In genomic region chr3:140950154-140950553, GRCh38 we compare ENCODE assay signal across 24 cellular contexts.
"Had no signal": no experiment of that assay in that cellular context is flagged by ENCODE, and none has a peak within 500 bp of the region (broad histone marks: within the 10 kb centered on the region; RNA-seq: fewer than 3 reads in every experiment).

No MANE protein-coding gene starts in this region.

- H3K27ac ChIP-seq: colonic mucosa, dorsolateral prefrontal cortex, esophagus squamous epithelium, heart right ventricle, psoas muscle, transverse colon, vagina had no signal

- H3K27ac Mint-ChIP-seq: activated naive CD8-positive, alpha-beta T cell treated with anti-CD3 and anti-CD28 coated beads for 36 hours; stimulated activated effector memory CD8-positive, alpha-beta T cell treated with anti-CD3 and anti-CD28 coated beads, Interleukin-12 subunit alpha, Interleukin-12 subunit beta, amount 100 ng/mL, for 72 hours; stimulated activated naive CD8-positive, alpha-beta T cell treated with anti-CD3 and anti-CD28 coated beads, Interleukin-15, amount 100 ng/mL, for 72 hours; T-helper 2 cell treated with Interferon-gamma antibody and Interleukin-4, amounts not matched to agents 5 μg/mL and 100 μg/mL, for 36 hours had no signal

- H3K4me3 ChIP-seq: colonic mucosa, dorsolateral prefrontal cortex, esophagus squamous epithelium, heart right ventricle, psoas muscle, transverse colon, vagina had no signal

- H3K9me3 Mint-ChIP-seq: activated naive CD8-positive, alpha-beta T cell treated with anti-CD3 and anti-CD28 coated beads for 36 hours; activated T-cell treated with anti-CD3 and anti-CD28 coated beads, Interleukin-2, amount 50 U/mL, for 4 hours; mesothelial cell of epicardium; naive thymus-derived CD8-positive, alpha-beta T cell; stimulated activated effector memory CD8-positive, alpha-beta T cell treated with anti-CD3 and anti-CD28 coated beads, Interleukin-12 subunit alpha, Interleukin-12 subunit beta, amount 100 ng/mL, for 72 hours; stimulated activated naive CD8-positive, alpha-beta T cell treated with anti-CD3 and anti-CD28 coated beads, Interleukin-15, amount 100 ng/mL, for 72 hours; T-helper 2 cell treated with Interferon-gamma antibody and Interleukin-4, amounts not matched to agents 5 μg/mL and 100 μg/mL, for 36 hours had no signal

- ATAC-seq: activated T-cell treated with anti-CD3 and anti-CD28 coated beads, Interleukin-2, amount 50 U/mL, for 4 hours; heart right ventricle; left lobe of liver; naive thymus-derived CD8-positive, alpha-beta T cell; psoas muscle; stimulated activated effector memory CD8-positive, alpha-beta T cell treated with anti-CD3 and anti-CD28 coated beads, Interleukin-12 subunit alpha, Interleukin-12 subunit beta, amount 100 ng/mL, for 72 hours; stimulated activated naive CD8-positive, alpha-beta T cell treated with anti-CD3 and anti-CD28 coated beads, Interleukin-15, amount 100 ng/mL, for 72 hours had no signal

- H3K36me3 ChIP-seq: colonic mucosa, esophagus squamous epithelium, heart right ventricle, transverse colon, vagina had no signal

- DNase-seq: activated CD4-positive, alpha-beta T cell treated with anti-CD3 and anti-CD28 coated beads for 1 hour; activated CD4-positive, alpha-beta T cell treated with anti-CD3 and anti-CD28 coated beads, Interleukin-2, amount 50 U/mL, for 4 hours; activated CD8-positive, alpha-beta memory T cell treated with anti-CD3 and anti-CD28 coated beads for 24 hours; activated CD8-positive, alpha-beta memory T cell treated with anti-CD3 and anti-CD28 coated beads, Interleukin-2, amount 50 U/mL, for 4 hours; activated naive CD4-positive, alpha-beta T cell treated with Interleukin-2 at 50 U/mL for 16 hours; activated naive CD8-positive, alpha-beta T cell treated with anti-CD3 and anti-CD28 coated beads for 36 hours; activated T-cell treated with anti-CD3 and anti-CD28 coated beads, Interleukin-2, amount 50 U/mL, for 4 hours; colonic mucosa; dorsolateral prefrontal cortex; esophagus squamous epithelium; heart right ventricle; naive thymus-derived CD8-positive, alpha-beta T cell; psoas muscle; right cardiac atrium; small intestine; stimulated activated CD4-positive, alpha-beta T cell treated with anti-CD3 and anti-CD28 coated beads, Interleukin-2, amount 100 ng/mL, for 24 hours; stimulated activated naive CD8-positive, alpha-beta T cell treated with anti-CD3 and anti-CD28 coated beads, Interleukin-15, amount 100 ng/mL, for 72 hours; SW 1271; transverse colon had no signal

- H3K27me3 ChIP-seq: colonic mucosa, dorsolateral prefrontal cortex, esophagus squamous epithelium, heart right ventricle, transverse colon, vagina had no signal

- H3K4me3 Mint-ChIP-seq: activated naive CD8-positive, alpha-beta T cell treated with anti-CD3 and anti-CD28 coated beads for 36 hours; activated T-cell treated with anti-CD3 and anti-CD28 coated beads, Interleukin-2, amount 50 U/mL, for 4 hours; mesothelial cell of epicardium; naive thymus-derived CD8-positive, alpha-beta T cell; stimulated activated effector memory CD8-positive, alpha-beta T cell treated with anti-CD3 and anti-CD28 coated beads, Interleukin-12 subunit alpha, Interleukin-12 subunit beta, amount 100 ng/mL, for 72 hours; stimulated activated naive CD8-positive, alpha-beta T cell treated with anti-CD3 and anti-CD28 coated beads, Interleukin-15, amount 100 ng/mL, for 72 hours; T-helper 2 cell treated with Interferon-gamma antibody and Interleukin-4, amounts not matched to agents 5 μg/mL and 100 μg/mL, for 36 hours had no signal

- H3K9me3 ChIP-seq: colonic mucosa, esophagus squamous epithelium, heart right ventricle, psoas muscle, transverse colon, vagina had no signal

- H3K27me3 Mint-ChIP-seq: activated naive CD8-positive, alpha-beta T cell treated with anti-CD3 and anti-CD28 coated beads for 36 hours; naive thymus-derived CD8-positive, alpha-beta T cell; stimulated activated naive CD8-positive, alpha-beta T cell treated with anti-CD3 and anti-CD28 coated beads, Interleukin-15, amount 100 ng/mL, for 72 hours had no signal
